Comparison of ENCODE assay signal across 1 cellular context in the genomic region with DNA sequence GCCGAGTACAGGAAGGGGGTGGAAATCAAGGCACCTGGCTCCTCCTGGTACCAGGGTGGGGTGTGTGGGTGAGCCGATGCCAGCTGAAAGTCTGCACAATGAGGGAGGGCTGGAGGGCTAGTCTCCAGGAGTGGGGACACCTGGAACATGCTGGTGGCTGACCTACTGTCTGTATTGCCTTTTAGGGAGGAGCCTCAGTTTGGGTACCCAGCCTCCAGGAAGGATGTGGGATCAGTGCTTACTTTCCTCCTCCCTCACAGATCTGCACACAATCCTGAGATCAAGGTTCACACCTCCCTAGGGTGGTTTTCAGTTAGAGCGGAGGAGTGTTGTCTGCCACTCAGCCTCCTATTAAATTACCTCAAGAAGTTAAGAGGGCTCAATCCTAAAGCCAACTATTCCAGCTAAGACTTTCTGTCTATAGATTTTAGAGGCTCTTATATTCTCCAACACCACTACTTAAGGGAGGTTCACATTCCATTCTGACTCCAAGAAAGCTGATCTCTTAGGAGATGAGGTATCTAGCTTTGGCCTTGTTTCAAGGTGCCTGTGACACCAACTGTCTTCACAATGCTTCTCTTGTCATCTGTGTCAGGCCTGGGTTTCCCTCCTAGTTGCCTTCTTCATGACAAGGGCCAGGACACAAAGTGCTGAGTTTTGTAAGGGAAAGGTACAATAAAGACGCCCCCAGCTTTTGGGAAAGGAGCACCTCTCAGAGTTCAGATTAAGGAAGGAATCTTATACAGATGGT.
TF ChIP-seq lines count a peak whose summit lies in the region.

No MANE protein-coding gene starts in this region.

TF ChIP-seq in HEK293, 187 proteins besides CTCF, POLR2A, EP300 and RAD21 (continued from another document):
- TF ChIP-seq, protein P1, sequence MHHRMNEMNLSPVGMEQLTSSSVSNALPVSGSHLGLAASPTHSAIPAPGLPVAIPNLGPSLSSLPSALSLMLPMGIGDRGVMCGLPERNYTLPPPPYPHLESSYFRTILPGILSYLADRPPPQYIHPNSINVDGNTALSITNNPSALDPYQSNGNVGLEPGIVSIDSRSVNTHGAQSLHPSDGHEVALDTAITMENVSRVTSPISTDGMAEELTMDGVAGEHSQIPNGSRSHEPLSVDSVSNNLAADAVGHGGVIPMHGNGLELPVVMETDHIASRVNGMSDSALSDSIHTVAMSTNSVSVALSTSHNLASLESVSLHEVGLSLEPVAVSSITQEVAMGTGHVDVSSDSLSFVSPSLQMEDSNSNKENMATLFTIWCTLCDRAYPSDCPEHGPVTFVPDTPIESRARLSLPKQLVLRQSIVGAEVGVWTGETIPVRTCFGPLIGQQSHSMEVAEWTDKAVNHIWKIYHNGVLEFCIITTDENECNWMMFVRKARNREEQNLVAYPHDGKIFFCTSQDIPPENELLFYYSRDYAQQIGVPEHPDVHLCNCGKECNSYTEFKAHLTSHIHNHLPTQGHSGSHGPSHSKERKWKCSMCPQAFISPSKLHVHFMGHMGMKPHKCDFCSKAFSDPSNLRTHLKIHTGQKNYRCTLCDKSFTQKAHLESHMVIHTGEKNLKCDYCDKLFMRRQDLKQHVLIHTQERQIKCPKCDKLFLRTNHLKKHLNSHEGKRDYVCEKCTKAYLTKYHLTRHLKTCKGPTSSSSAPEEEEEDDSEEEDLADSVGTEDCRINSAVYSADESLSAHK (tag by site-specific recombination; IDR thresholded peaks at IDR 0.05): no peak
- 0 out of 2 replicates have a peak, but pooled peaks have one; percentile 21 for TF ChIP-seq ZBTB17 (tag by site-specific recombination; IDR thresholded peaks at IDR 0.05)
- TF ChIP-seq ZNF404 (tag by site-specific recombination; IDR thresholded peaks at IDR 0.05): no peak
- no peak for TF ChIP-seq ZNF214 (tag by site-specific recombination; IDR thresholded peaks at IDR 0.05; ENCODE audit: borderline replicate concordance)
- TF ChIP-seq YY2 (tag by site-specific recombination; IDR thresholded peaks at IDR 0.05): no peak
- TF ChIP-seq ZNF169 (tag by site-specific recombination; IDR thresholded peaks at IDR 0.05): no peak
- no peak for TF ChIP-seq GLIS2 (tag by site-specific recombination; IDR thresholded peaks at IDR 0.05)
TF ChIP-seq in HEK293: peak in this region for 2.
